Comparison of ENCODE assay signal across 6 cellular contexts in genomic region chr3:102664126-102664525, GRCh38.
"Had no signal": no experiment of that assay in that cellular context is flagged by ENCODE, and none has a peak within 500 bp of the region (broad histone marks: within the 10 kb centered on the region; RNA-seq: fewer than 3 reads in every experiment).

No MANE protein-coding gene starts in this region.

- ATAC-seq: GM23338, K562 had no signal

- H3K4me3 Mint-ChIP-seq: GM23338, H9 had no signal

- H3K27ac Mint-ChIP-seq: GM23338, H9 had no signal

- H3K4me3 ChIP-seq: GM23338, K562 had no signal

- H3K4me1 Mint-ChIP-seq: GM23338, H9 had no signal

- H2AFZ ChIP-seq: GM23338 had no signal

- DNase-seq: H9, HCEC 1CT, IMR-90 had no signal

- H3K9me3 Mint-ChIP-seq: GM23338, H9 had no signal

- H3K4me2 ChIP-seq: GM23338 had no signal

- FAIRE-seq: HTR-8/SVneo, K562 had no signal
